1 cellular context compared by ENCODE assay signal in the genomic region with DNA sequence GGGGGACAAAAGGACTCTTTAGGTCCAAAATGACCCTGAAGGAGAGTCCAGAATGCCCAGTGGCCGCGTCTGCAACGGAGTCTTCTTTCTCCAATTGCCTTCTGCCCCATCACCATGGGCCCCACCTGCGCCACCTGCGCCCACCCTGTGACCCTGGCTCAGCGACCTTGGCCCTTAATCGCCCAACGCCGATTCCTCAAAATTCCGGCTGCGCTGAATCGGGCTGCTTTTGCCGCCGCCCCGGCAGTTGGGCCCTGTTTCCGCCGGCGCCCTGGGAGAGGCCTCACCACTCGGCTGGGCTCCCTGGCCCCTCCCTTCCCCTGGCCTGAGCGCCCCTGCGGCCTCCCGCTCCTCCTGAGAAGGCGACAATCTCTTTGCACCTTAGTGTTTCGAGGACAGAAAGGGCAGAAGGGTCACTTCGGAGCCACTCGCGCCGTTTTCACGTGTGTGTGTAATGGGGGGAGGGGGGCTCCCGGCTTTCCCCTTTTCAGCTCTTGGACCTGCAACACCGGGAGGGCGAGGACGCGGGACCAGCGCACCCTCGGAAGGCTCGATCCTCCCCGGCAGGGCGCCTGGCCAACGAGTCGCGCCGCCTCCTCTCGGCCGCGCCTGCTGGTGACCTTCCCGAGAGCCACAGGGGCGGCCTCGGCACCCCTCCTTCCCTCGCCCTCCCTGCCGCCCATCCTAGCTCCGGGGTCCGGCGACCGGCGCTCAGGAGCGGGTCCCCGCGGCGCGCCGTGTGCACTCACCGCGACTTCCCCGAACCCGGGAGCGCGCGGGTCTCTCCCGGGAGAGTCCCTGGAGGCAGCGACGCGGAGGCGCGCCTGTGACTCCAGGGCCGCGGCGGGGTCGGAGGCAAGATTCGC.
TF ChIP-seq lines count a peak whose summit lies in the region.

No MANE protein-coding gene starts in this region.

TF ChIP-seq in HEK293, 187 proteins besides CTCF, POLR2A, EP300 and RAD21 (continued from another document and continues in another):
- TF ChIP-seq, protein P1, sequence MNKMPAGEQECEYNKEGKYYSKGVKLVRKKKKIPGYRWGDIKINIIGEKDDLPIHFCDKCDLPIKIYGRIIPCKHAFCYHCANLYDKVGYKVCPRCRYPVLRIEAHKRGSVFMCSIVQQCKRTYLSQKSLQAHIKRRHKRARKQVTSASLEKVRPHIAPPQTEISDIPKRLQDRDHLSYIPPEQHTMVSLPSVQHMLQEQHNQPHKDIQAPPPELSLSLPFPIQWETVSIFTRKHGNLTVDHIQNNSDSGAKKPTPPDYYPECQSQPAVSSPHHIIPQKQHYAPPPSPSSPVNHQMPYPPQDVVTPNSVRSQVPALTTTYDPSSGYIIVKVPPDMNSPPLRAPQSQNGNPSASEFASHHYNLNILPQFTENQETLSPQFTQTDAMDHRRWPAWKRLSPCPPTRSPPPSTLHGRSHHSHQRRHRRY (tag by site-specific recombination; IDR thresholded peaks at IDR 0.05): no peak
- TF ChIP-seq ZNF660 (tag by site-specific recombination; IDR thresholded peaks at IDR 0.05): no peak
- TF ChIP-seq ZNF19 (tag by site-specific recombination; IDR thresholded peaks at IDR 0.05; ENCODE audit: low read depth): no peak
- TF ChIP-seq, protein P2, sequence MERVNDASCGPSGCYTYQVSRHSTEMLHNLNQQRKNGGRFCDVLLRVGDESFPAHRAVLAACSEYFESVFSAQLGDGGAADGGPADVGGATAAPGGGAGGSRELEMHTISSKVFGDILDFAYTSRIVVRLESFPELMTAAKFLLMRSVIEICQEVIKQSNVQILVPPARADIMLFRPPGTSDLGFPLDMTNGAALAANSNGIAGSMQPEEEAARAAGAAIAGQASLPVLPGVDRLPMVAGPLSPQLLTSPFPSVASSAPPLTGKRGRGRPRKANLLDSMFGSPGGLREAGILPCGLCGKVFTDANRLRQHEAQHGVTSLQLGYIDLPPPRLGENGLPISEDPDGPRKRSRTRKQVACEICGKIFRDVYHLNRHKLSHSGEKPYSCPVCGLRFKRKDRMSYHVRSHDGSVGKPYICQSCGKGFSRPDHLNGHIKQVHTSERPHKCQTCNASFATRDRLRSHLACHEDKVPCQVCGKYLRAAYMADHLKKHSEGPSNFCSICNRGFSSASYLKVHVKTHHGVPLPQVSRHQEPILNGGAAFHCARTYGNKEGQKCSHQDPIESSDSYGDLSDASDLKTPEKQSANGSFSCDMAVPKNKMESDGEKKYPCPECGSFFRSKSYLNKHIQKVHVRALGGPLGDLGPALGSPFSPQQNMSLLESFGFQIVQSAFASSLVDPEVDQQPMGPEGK (tag by site-specific recombination; IDR thresholded peaks at IDR 0.05): peak; percentile 76
- TF ChIP-seq SALL2 (tag by site-specific recombination; IDR thresholded peaks at IDR 0.05; ENCODE audit: borderline replicate concordance): no peak
- no peak for TF ChIP-seq OVOL3 (tag by site-specific recombination; IDR thresholded peaks at IDR 0.05)
- TF ChIP-seq, protein P3, sequence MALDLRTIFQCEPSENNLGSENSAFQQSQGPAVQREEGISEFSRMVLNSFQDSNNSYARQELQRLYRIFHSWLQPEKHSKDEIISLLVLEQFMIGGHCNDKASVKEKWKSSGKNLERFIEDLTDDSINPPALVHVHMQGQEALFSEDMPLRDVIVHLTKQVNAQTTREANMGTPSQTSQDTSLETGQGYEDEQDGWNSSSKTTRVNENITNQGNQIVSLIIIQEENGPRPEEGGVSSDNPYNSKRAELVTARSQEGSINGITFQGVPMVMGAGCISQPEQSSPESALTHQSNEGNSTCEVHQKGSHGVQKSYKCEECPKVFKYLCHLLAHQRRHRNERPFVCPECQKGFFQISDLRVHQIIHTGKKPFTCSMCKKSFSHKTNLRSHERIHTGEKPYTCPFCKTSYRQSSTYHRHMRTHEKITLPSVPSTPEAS (tag by site-specific recombination; IDR thresholded peaks at IDR 0.05): no peak
- no peak for TF ChIP-seq ZNF146 (tag by site-specific recombination; IDR thresholded peaks at IDR 0.05)
- TF ChIP-seq FEZF1 (tag by site-specific recombination; IDR thresholded peaks at IDR 0.05): no peak
- TF ChIP-seq ZNF664 (tag by site-specific recombination; IDR thresholded peaks at IDR 0.05): no peak
- no peak for TF ChIP-seq ZNF791 (tag by site-specific recombination; IDR thresholded peaks at IDR 0.05)
- TF ChIP-seq, protein P4, sequence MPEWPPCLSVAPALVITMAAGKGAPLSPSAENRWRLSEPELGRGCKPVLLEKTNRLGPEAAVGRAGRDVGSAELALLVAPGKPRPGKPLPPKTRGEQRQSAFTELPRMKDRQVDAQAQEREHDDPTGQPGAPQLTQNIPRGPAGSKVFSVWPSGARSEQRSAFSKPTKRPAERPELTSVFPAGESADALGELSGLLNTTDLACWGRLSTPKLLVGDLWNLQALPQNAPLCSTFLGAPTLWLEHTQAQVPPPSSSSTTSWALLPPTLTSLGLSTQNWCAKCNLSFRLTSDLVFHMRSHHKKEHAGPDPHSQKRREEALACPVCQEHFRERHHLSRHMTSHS (tag by site-specific recombination; IDR thresholded peaks at IDR 0.05): no peak
- TF ChIP-seq, protein P5, sequence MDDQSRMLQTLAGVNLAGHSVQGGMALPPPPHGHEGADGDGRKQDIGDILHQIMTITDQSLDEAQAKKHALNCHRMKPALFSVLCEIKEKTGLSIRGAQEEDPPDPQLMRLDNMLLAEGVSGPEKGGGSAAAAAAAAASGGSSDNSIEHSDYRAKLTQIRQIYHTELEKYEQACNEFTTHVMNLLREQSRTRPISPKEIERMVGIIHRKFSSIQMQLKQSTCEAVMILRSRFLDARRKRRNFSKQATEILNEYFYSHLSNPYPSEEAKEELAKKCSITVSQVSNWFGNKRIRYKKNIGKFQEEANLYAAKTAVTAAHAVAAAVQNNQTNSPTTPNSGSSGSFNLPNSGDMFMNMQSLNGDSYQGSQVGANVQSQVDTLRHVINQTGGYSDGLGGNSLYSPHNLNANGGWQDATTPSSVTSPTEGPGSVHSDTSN (CRISPR knock-in tag; IDR thresholded peaks at IDR 0.05): no peak
- TF ChIP-seq MYNN (tag by site-specific recombination; IDR thresholded peaks at IDR 0.05; ENCODE audit: borderline replicate concordance): no peak
- no peak for TF ChIP-seq ZNF239 (tag by site-specific recombination; IDR thresholded peaks at IDR 0.05)
- TF ChIP-seq ZNF184 (tag by site-specific recombination; IDR thresholded peaks at IDR 0.05): no peak
- TF ChIP-seq, protein P6, sequence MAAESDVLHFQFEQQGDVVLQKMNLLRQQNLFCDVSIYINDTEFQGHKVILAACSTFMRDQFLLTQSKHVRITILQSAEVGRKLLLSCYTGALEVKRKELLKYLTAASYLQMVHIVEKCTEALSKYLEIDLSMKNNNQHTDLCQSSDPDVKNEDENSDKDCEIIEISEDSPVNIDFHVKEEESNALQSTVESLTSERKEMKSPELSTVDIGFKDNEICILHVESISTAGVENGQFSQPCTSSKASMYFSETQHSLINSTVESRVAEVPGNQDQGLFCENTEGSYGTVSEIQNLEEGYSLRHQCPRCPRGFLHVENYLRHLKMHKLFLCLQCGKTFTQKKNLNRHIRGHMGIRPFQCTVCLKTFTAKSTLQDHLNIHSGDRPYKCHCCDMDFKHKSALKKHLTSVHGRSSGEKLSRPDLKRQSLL (tag by site-specific recombination; IDR thresholded peaks at IDR 0.05): no peak
- TF ChIP-seq, protein P7, sequence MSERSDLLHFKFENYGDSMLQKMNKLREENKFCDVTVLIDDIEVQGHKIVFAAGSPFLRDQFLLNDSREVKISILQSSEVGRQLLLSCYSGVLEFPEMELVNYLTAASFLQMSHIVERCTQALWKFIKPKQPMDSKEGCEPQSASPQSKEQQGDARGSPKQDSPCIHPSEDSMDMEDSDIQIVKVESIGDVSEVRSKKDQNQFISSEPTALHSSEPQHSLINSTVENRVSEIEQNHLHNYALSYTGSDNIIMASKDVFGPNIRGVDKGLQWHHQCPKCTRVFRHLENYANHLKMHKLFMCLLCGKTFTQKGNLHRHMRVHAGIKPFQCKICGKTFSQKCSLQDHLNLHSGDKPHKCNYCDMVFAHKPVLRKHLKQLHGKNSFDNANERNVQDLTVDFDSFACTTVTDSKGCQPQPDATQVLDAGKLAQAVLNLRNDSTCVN (tag by site-specific recombination; optimal IDR thresholded peaks at IDR 0.05): peak; percentile 98
- peak; percentile 70; the same call in 1 of the 2 replicates for TF ChIP-seq ZNF335 (tag by site-specific recombination; conservative IDR thresholded peaks at IDR 0.05)
- TF ChIP-seq ZNF266 (tag by site-specific recombination; IDR thresholded peaks at IDR 0.05; ENCODE audit: low read depth): no peak
- peak; percentile 99 for TF ChIP-seq ZBTB20 (tag by site-specific recombination; IDR thresholded peaks at IDR 0.05)
- TF ChIP-seq, protein P8, sequence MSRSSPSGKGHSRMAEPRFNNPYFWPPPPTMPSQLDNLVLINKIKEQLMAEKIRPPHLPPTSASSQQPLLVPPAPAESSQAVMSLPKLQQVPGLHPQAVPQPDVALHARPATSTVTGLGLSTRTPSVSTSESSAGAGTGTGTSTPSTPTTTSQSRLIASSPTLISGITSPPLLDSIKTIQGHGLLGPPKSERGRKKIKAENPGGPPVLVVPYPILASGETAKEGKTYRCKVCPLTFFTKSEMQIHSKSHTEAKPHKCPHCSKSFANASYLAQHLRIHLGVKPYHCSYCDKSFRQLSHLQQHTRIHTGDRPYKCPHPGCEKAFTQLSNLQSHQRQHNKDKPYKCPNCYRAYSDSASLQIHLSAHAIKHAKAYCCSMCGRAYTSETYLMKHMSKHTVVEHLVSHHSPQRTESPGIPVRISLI (tag by site-specific recombination; IDR thresholded peaks at IDR 0.05): no peak
- TF ChIP-seq GFI1B (tag by site-specific recombination; IDR thresholded peaks at IDR 0.05): no peak
- no peak for TF ChIP-seq MEIS1 (CRISPR knock-in tag; IDR thresholded peaks at IDR 0.05; ENCODE audit: borderline replicate concordance)
- no peak for TF ChIP-seq ZNF677 (tag by site-specific recombination; IDR thresholded peaks at IDR 0.05)
- TF ChIP-seq ZNF521 (tag by site-specific recombination; IDR thresholded peaks at IDR 0.05): no peak
- TF ChIP-seq ZNF654 (tag by site-specific recombination; IDR thresholded peaks at IDR 0.05; ENCODE audit: low read depth): no peak
- no peak for TF ChIP-seq SCRT2 (tag by site-specific recombination; IDR thresholded peaks at IDR 0.05)
- TF ChIP-seq, protein P9, sequence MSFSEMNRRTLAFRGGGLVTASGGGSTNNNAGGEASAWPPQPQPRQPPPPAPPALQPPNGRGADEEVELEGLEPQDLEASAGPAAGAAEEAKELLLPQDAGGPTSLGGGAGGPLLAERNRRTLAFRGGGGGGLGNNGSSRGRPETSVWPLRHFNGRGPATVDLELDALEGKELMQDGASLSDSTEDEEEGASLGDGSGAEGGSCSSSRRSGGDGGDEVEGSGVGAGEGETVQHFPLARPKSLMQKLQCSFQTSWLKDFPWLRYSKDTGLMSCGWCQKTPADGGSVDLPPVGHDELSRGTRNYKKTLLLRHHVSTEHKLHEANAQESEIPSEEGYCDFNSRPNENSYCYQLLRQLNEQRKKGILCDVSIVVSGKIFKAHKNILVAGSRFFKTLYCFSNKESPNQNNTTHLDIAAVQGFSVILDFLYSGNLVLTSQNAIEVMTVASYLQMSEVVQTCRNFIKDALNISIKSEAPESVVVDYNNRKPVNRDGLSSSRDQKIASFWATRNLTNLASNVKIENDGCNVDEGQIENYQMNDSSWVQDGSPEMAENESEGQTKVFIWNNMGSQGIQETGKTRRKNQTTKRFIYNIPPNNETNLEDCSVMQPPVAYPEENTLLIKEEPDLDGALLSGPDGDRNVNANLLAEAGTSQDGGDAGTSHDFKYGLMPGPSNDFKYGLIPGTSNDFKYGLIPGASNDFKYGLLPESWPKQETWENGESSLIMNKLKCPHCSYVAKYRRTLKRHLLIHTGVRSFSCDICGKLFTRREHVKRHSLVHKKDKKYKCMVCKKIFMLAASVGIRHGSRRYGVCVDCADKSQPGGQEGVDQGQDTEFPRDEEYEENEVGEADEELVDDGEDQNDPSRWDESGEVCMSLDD (tag by site-specific recombination; IDR thresholded peaks at IDR 0.05): peak; percentile 61; the same call in 1 of the 2 replicates
- TF ChIP-seq, protein P10, sequence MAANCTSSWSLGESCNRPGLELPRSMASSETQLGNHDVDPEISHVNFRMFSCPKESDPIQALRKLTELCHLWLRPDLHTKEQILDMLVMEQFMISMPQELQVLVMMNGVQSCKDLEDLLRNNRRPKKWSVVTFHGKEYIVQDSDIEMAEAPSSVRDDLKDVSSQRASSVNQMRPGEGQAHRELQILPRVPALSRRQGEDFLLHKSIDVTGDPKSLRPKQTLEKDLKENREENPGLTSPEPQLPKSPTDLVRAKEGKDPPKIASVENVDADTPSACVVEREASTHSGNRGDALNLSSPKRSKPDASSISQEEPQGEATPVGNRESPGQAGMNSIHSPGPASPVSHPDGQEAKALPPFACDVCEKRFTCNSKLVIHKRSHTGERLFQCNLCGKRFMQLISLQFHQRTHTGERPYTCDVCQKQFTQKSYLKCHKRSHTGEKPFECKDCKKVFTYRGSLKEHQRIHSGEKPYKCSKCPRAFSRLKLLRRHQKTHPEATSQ (tag by site-specific recombination; IDR thresholded peaks at IDR 0.05): peak; percentile 49; the same call in 1 of the 2 replicates
- TF ChIP-seq ZNF529 (tag by site-specific recombination; IDR thresholded peaks at IDR 0.05; ENCODE audit: insufficient replicate concordance): no peak
- TF ChIP-seq ZNF16 (tag by site-specific recombination; IDR thresholded peaks at IDR 0.05; ENCODE audit: low read depth): no peak
- TF ChIP-seq ZNF311 (tag by site-specific recombination; IDR thresholded peaks at IDR 0.05; ENCODE audit: borderline replicate concordance): no peak
- TF ChIP-seq, protein P11, sequence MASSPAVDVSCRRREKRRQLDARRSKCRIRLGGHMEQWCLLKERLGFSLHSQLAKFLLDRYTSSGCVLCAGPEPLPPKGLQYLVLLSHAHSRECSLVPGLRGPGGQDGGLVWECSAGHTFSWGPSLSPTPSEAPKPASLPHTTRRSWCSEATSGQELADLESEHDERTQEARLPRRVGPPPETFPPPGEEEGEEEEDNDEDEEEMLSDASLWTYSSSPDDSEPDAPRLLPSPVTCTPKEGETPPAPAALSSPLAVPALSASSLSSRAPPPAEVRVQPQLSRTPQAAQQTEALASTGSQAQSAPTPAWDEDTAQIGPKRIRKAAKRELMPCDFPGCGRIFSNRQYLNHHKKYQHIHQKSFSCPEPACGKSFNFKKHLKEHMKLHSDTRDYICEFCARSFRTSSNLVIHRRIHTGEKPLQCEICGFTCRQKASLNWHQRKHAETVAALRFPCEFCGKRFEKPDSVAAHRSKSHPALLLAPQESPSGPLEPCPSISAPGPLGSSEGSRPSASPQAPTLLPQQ (tag by site-specific recombination; IDR thresholded peaks at IDR 0.05): 0 out of 2 replicates have a peak, but pooled peaks have one; percentile 14
- TF ChIP-seq, protein P12, sequence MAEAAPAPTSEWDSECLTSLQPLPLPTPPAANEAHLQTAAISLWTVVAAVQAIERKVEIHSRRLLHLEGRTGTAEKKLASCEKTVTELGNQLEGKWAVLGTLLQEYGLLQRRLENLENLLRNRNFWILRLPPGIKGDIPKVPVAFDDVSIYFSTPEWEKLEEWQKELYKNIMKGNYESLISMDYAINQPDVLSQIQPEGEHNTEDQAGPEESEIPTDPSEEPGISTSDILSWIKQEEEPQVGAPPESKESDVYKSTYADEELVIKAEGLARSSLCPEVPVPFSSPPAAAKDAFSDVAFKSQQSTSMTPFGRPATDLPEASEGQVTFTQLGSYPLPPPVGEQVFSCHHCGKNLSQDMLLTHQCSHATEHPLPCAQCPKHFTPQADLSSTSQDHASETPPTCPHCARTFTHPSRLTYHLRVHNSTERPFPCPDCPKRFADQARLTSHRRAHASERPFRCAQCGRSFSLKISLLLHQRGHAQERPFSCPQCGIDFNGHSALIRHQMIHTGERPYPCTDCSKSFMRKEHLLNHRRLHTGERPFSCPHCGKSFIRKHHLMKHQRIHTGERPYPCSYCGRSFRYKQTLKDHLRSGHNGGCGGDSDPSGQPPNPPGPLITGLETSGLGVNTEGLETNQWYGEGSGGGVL (tag by site-specific recombination; IDR thresholded peaks at IDR 0.05): peak; percentile 71
- TF ChIP-seq KLF10 (tag by site-specific recombination; IDR thresholded peaks at IDR 0.05): peak; percentile 33; the same call in 1 of the 2 replicates
- no peak for TF ChIP-seq HOXD13 (CRISPR knock-in tag; IDR thresholded peaks at IDR 0.05; ENCODE audit: borderline replicate concordance)
- no peak for TF ChIP-seq ZNF473 (tag by site-specific recombination; IDR thresholded peaks at IDR 0.05)
